ENCODE assay signal across 1 cellular context in genomic region chrY:2835230-2835629, GRCh38.
TF ChIP-seq lines count a peak whose summit lies in the region.

No MANE protein-coding gene starts in this region.

TF ChIP-seq in HepG2, 621 proteins besides CTCF, POLR2A, EP300 and RAD21:
- TF ChIP-seq ATAD3A (CRISPR knock-in tag; IDR thresholded peaks at IDR 0.05) = no peak
- no peak for TF ChIP-seq ZNF207 (IDR thresholded peaks at IDR 0.05; ENCODE audit: borderline replicate concordance)
- TF ChIP-seq SP5 (CRISPR knock-in tag; IDR thresholded peaks at IDR 0.05; ENCODE audit: borderline replicate concordance, low read depth) = no peak
- TF ChIP-seq ZNF710 (CRISPR knock-in tag; IDR thresholded peaks at IDR 0.05; ENCODE audit: borderline replicate concordance) = no peak
- TF ChIP-seq ZGPAT (CRISPR knock-in tag; IDR thresholded peaks at IDR 0.05) = no peak
- no peak for TF ChIP-seq JUND (CRISPR knock-in tag; IDR thresholded peaks at IDR 0.05)
- no peak for TF ChIP-seq NFE2 (CRISPR knock-in tag; IDR thresholded peaks at IDR 0.05)
- no peak for TF ChIP-seq ZNF362 (CRISPR knock-in tag; IDR thresholded peaks at IDR 0.05; ENCODE audit: borderline replicate concordance)
- no peak for TF ChIP-seq ATM (IDR thresholded peaks at IDR 0.05; ENCODE audit: borderline replicate concordance)
- TF ChIP-seq GPN1 (CRISPR knock-in tag; IDR thresholded peaks at IDR 0.05; ENCODE audit: borderline replicate concordance) = no peak
- TF ChIP-seq REXO4 (CRISPR knock-in tag; IDR thresholded peaks at IDR 0.05; ENCODE audit: borderline replicate concordance) = no peak
- TF ChIP-seq ZFP82 (CRISPR knock-in tag; IDR thresholded peaks at IDR 0.05; ENCODE audit: borderline replicate concordance) = no peak
- TF ChIP-seq HOXA7 (CRISPR knock-in tag; IDR thresholded peaks at IDR 0.05) = no peak
- TF ChIP-seq NR2F2 (IDR thresholded peaks at IDR 0.05; ENCODE audit: borderline replicate concordance, low read depth) = no peak
- no peak for TF ChIP-seq NKX3-1 (CRISPR knock-in tag; IDR thresholded peaks at IDR 0.05)
- TF ChIP-seq MED1 (CRISPR knock-in tag; IDR thresholded peaks at IDR 0.05) = no peak
- TF ChIP-seq FOXK2 (IDR thresholded peaks at IDR 0.05) = no peak
